1 cellular context compared by ENCODE assay signal in the genomic region with DNA sequence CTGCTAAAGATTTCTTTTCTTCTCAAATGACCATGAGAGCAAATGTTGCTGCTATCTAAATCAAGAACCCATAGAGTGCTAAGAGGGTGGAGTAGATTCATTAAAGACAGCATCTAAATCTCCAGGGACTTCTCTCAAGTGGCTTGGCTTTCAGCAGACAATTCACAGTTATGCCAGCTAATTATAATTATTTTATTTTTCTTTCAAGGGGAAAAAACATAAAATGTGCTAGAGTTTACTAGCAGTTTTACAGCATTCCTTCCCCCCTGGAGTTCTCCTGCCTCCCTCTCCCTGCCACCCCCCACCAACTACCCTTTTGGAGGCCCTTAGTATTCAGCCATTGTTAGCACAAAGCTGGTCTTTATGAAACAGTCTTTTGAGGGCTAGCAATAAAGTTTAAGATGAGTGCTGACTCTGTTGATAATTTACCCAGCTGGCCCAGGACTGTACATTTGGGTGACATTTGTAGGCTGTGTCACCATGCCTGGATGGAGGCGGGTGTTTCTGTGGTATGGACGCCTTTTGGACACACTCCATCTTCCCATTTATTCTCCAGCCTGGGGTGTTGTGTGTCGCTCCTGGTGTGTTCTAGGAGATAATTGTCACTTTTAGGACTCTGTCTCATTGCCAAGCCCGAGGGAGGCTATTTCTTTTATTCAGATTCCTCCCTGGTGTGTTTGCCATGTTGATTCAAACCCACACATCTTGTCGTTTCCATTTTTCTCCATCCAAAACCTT.
TF ChIP-seq lines count a peak whose summit lies in the region.

No MANE protein-coding gene starts in this region.

TF ChIP-seq in SK-N-SH treated with all-trans-retinoic acid at 6 μM for 48 hours, 23 proteins besides CTCF, POLR2A, EP300 and RAD21 (continued from another document):
- TF ChIP-seq, protein P1, sequence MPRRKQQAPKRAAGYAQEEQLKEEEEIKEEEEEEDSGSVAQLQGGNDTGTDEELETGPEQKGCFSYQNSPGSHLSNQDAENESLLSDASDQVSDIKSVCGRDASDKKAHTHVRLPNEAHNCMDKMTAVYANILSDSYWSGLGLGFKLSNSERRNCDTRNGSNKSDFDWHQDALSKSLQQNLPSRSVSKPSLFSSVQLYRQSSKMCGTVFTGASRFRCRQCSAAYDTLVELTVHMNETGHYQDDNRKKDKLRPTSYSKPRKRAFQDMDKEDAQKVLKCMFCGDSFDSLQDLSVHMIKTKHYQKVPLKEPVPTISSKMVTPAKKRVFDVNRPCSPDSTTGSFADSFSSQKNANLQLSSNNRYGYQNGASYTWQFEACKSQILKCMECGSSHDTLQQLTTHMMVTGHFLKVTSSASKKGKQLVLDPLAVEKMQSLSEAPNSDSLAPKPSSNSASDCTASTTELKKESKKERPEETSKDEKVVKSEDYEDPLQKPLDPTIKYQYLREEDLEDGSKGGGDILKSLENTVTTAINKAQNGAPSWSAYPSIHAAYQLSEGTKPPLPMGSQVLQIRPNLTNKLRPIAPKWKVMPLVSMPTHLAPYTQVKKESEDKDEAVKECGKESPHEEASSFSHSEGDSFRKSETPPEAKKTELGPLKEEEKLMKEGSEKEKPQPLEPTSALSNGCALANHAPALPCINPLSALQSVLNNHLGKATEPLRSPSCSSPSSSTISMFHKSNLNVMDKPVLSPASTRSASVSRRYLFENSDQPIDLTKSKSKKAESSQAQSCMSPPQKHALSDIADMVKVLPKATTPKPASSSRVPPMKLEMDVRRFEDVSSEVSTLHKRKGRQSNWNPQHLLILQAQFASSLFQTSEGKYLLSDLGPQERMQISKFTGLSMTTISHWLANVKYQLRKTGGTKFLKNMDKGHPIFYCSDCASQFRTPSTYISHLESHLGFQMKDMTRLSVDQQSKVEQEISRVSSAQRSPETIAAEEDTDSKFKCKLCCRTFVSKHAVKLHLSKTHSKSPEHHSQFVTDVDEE (CRISPR knock-in tag; IDR thresholded peaks at IDR 0.05): no peak
- no peak for TF ChIP-seq ISL1 (CRISPR knock-in tag; IDR thresholded peaks at IDR 0.05)
- no peak for TF ChIP-seq OSR1 (CRISPR knock-in tag; IDR thresholded peaks at IDR 0.05)
- TF ChIP-seq, protein P2, sequence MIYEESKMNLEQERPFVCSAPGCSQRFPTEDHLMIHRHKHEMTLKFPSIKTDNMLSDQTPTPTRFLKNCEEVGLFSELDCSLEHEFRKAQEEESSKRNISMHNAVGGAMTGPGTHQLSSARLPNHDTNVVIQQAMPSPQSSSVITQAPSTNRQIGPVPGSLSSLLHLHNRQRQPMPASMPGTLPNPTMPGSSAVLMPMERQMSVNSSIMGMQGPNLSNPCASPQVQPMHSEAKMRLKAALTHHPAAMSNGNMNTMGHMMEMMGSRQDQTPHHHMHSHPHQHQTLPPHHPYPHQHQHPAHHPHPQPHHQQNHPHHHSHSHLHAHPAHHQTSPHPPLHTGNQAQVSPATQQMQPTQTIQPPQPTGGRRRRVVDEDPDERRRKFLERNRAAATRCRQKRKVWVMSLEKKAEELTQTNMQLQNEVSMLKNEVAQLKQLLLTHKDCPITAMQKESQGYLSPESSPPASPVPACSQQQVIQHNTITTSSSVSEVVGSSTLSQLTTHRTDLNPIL (CRISPR knock-in tag; IDR thresholded peaks at IDR 0.05; ENCODE audit: low read depth): no peak
- no peak for TF ChIP-seq ZFP30 (CRISPR knock-in tag; IDR thresholded peaks at IDR 0.05)
- no peak for TF ChIP-seq CSDC2 (CRISPR knock-in tag; IDR thresholded peaks at IDR 0.05)
